Comparison of ENCODE assay signal across 18 cellular contexts in the genomic region with DNA sequence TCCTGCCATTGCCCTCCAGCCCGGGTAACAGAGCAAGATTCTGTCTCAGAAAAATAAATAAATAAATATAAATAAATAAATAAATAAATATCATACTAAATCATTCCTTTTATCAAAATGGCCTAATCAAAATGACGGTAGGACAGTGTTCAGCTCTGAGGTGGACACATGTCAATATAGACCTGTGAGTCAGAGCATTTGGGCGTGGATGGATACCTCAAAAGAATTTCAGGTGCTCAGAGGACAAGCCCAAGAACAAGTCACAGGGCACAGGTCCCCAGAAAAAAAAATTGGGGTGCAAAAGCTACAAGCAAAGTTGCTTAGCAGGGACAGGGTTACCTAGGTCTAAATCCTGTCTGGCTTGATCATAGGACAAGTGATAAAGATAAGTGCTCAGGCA.
"Had no signal": no experiment of that assay in that cellular context is flagged by ENCODE, and none has a peak within 500 bp of the region (broad histone marks: within the 10 kb centered on the region; RNA-seq: fewer than 3 reads in every experiment).

No MANE protein-coding gene starts in this region.

- H3K27ac ChIP-seq: coronary artery, hepatocyte, right atrium auricular region, sigmoid colon, suprapubic skin, thyroid gland, uterus had no signal

- ATAC-seq: naive thymus-derived CD8-positive, alpha-beta T cell; stimulated activated naive CD8-positive, alpha-beta T cell treated with anti-CD3 and anti-CD28 coated beads, Interleukin-15, Interleukin-2, amounts not matched to agents 100 U/mL and 50 U/mL, for 24 hours had no signal

- H3K4me3 ChIP-seq: coronary artery, hepatocyte, mucosa of descending colon, right atrium auricular region, sigmoid colon, skin epidermis, suprapubic skin, thyroid gland, uterus had no signal

- H3K36me3 Mint-ChIP-seq: naive thymus-derived CD8-positive, alpha-beta T cell; type B pancreatic cell had no signal

- H2AFZ ChIP-seq: hepatocyte had no signal

- DNase-seq: effector CD4-positive, alpha-beta T cell; endodermal cell; foreskin melanocyte; head of caudate nucleus; mucosa of descending colon; naive thymus-derived CD8-positive, alpha-beta T cell; posterior cingulate gyrus; sigmoid colon; stimulated activated CD4-positive, alpha-beta T cell treated with anti-CD3 and anti-CD28 coated beads, Interleukin-12 subunit alpha, Interleukin-12 subunit beta, amount 100 ng/mL, for 4 hours; stimulated activated naive CD8-positive, alpha-beta T cell treated with anti-CD3 and anti-CD28 coated beads, Interleukin-15, Interleukin-2, amounts not matched to agents 100 U/mL and 50 U/mL, for 24 hours; thyroid gland; uterus had no signal

- H3K27ac Mint-ChIP-seq: endodermal cell; naive thymus-derived CD8-positive, alpha-beta T cell had no signal

- H3K9me3 ChIP-seq: mucosa of descending colon, right atrium auricular region, sigmoid colon, suprapubic skin, thyroid gland, uterus had no signal

- H3K27me3 ChIP-seq: hepatocyte, right atrium auricular region, sigmoid colon, suprapubic skin, thyroid gland, uterus had no signal

- H3K27me3 Mint-ChIP-seq: type B pancreatic cell had no signal

- H3K79me2 ChIP-seq: hepatocyte had no signal

- H3K4me3 Mint-ChIP-seq: endodermal cell; naive thymus-derived CD8-positive, alpha-beta T cell; type B pancreatic cell had no signal

- H3K4me1 ChIP-seq: right atrium auricular region, sigmoid colon, thyroid gland, uterus had no signal

- H3K4me2 ChIP-seq: hepatocyte had no signal

- H3K36me3 ChIP-seq: right atrium auricular region, sigmoid colon, suprapubic skin, thyroid gland, uterus had no signal
